Comparison of ENCODE assay signal across 8 cellular contexts in genomic region chr21:39381009-39381408, GRCh38. TPM values are rescaled to one million over a fixed set of nuclear protein-coding genes. Genes with fewer than 3 reads are reported as not detected.
DNase-seq lines count a peak whose midpoint lies in the region; ATAC-seq lines count a peak whose summit lies in the region.

No MANE protein-coding gene starts in this region.

- H3K36me3 Mint-ChIP-seq in naive B cell: no peaks in the 10 kb centered on the region

- H3K27ac ChIP-seq in cingulate gyrus (ENCODE audit: low read depth, low read length): peak overlapping the region; percentile 10

- H3K27me3 ChIP-seq in MG63: no peaks in the 10 kb centered on the region

- H3K4me1 Mint-ChIP-seq in naive B cell: peaks cover 12 to 32% (median 13%) of the 10 kb centered on the region in 3 donors

- H3K4me3 ChIP-seq in MG63: peak overlapping the region; percentile 87

- H3K27ac Mint-ChIP-seq in naive B cell: peak overlapping the region; percentile 15 to 92 (median 72)

- H3K9me3 Mint-ChIP-seq in naive B cell: no peaks in the 10 kb centered on the region

- DNase-seq in D341Med (ENCODE audit: low spot score): peak; percentile 57
- DNase-seq in MG63: no peak
- DNase-seq in naive B cell: no peak
- no peak for DNase-seq in NCI-H345 treated with DMSO at 0.1 percent for 48 hours (lab: John Stamatoyannopoulos, UW; ENCODE audit: unreplicated experiment)
- DNase-seq in SHP77 treated with DMSO at 0.1 percent for 48 hours (lab: John Stamatoyannopoulos, UW): no peak

- ATAC-seq in naive B cell (ENCODE audit: low read depth in 2 of 2) (no peak), GM19351 (IDR thresholded peaks at IDR 0.05; ENCODE audit: unreplicated experiment) (no peak), GM21717 (IDR thresholded peaks at IDR 0.05; ENCODE audit: unreplicated experiment) (no peak)

- H3K27me3 Mint-ChIP-seq in naive B cell: peaks cover 0 to 12% (median 11%) of the 10 kb centered on the region in 3 donors

- H3K36me3 ChIP-seq in MG63: peaks cover 3% of the 10 kb centered on the region

- peak overlapping the region; percentile 76 to 96 (median 92) for H3K4me3 Mint-ChIP-seq in naive B cell

- no peaks in the 10 kb centered on the region for H3K9me3 ChIP-seq in MG63

RNA-seq across cellular contexts. Expression of gene HMGN1, which starts 32.1 kb away (rescaled TPM):
- 474 and 726 TPM in 2 replicates for total RNA-seq in MG63 (2014; rRNA removed; shearing (Covaris generic); ENCODE audit: low replicate concordance)
- 100 to 1,000 TPM; 259 to 458 (median 306) TPM for polyA plus RNA-seq in naive B cell (ENCODE audit: low read depth in 6 of 6)
